Comparison of ENCODE assay signal across 1 cellular context in genomic region chr20:328596-329324, GRCh38.
TF ChIP-seq lines count a peak whose summit lies in the region.

No MANE protein-coding gene starts in this region.

TF ChIP-seq in GM12878, 131 proteins besides CTCF, POLR2A, EP300 and RAD21:
- TF ChIP-seq BCLAF1 (IDR thresholded peaks at IDR 0.05) (no peak), ELK1 (IDR thresholded peaks at IDR 0.05; ENCODE audit: low read depth, low read length) (no peak), RFX5 (IDR thresholded peaks at IDR 0.05; ENCODE audit: low read depth, low read length) (no peak), PKNOX1 (IDR thresholded peaks at IDR 0.05) (no peak), JUND (IDR thresholded peaks at IDR 0.05; ENCODE audit: low read depth, low read length) (no peak), TCF3 (IDR thresholded peaks at IDR 0.05; ENCODE audit: borderline replicate concordance, insufficient read depth, low read depth, low read length) (no peak), STAT3 (IDR thresholded peaks at IDR 0.05; ENCODE audit: low read depth, low read length) (no peak), JUNB (IDR thresholded peaks at IDR 0.05) (no peak), CHD1 (IDR thresholded peaks at IDR 0.05; ENCODE audit: low read depth, low read length) (no peak), KLF5 (IDR thresholded peaks at IDR 0.05; ENCODE audit: partially characterized antibody) (no peak), IRF4 (IDR thresholded peaks at IDR 0.05; ENCODE audit: low read depth, low read length) (no peak), DPF2 (IDR thresholded peaks at IDR 0.05) (no peak), RB1 (IDR thresholded peaks at IDR 0.05; ENCODE audit: borderline replicate concordance) (no peak), CBX5 (IDR thresholded peaks at IDR 0.05; ENCODE audit: low read depth) (no peak), E2F8 (IDR thresholded peaks at IDR 0.05; ENCODE audit: low read depth, partially characterized antibody) (no peak)
